ENCODE assay signal across 8 cellular contexts in the genomic region with DNA sequence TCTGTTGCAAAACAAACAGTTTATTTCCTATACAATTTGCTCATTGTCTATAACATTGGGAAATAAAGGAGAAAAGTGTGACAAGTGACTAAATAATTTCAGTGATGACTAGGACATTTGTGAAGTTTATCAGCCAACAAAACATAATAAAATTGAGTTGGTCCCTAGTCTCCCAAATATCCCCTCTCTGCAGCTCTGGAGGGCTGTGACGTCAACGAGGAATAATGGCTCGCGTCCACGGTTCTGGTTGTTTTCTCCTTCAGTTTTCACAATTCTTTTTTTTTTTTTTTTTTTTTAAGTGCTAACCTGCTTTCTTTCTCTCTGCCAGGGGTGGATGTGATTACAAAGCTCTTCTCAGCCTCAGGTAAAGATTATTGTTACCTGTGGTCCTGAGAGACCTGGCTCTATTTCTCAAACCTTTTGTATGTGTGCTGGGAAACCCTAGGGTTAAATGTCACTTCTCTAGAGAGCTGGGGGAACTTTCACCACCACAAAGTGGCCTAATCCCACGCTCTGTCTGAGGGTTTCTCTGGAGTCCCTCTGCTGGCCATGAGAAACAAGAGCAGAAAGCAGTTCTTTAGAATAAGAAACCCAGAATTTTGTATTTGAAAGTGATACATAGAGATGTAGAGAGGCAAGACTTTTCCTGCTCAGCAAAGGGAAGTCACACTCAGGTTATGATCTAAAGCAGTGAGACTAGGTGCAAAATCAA. TPM values are rescaled to one million over a fixed set of nuclear protein-coding genes. Genes with fewer than 3 reads are reported as not detected.
DNase-seq lines count a peak whose midpoint lies in the region; ATAC-seq, FAIRE-seq and TF ChIP-seq lines count a peak whose summit lies in the region.

No MANE protein-coding gene starts in this region.

- peak; percentile 68 for ATAC-seq in GM21529 (IDR thresholded peaks at IDR 0.05; ENCODE audit: unreplicated experiment)

- no peaks in the 10 kb centered on the region for H3K36me3 Mint-ChIP-seq in astrocyte (ENCODE audit: low read depth, unreplicated experiment)

- TF ChIP-seq CTCF in astrocyte (IDR thresholded peaks at IDR 0.05; ENCODE audit: insufficient read depth, low read depth, low read length) (peak; percentile 68), kidney epithelial cell (IDR thresholded peaks at IDR 0.05; ENCODE audit: insufficient read depth, low read length, poor library complexity, severe bottlenecking) (peak; percentile 76)

- H3K4me3 Mint-ChIP-seq in astrocyte (ENCODE audit: unreplicated experiment), result no peak overlapping the region

- H3K36me3 ChIP-seq in astrocyte (ENCODE audit: insufficient read depth, low read length), result no peaks in the 10 kb centered on the region
- no peaks in the 10 kb centered on the region for H3K36me3 ChIP-seq in kidney epithelial cell (ENCODE audit: control insufficient read depth, insufficient read depth, low read length)

- H3K79me2 ChIP-seq in astrocyte (ENCODE audit: insufficient read depth, low read length), result no peaks in the 10 kb centered on the region

- no peaks in the 10 kb centered on the region for H3K9me3 ChIP-seq in astrocyte (ENCODE audit: insufficient read depth, low read depth, low read length)

- no peaks in the 10 kb centered on the region for H3K9me3 Mint-ChIP-seq in astrocyte (ENCODE audit: unreplicated experiment)

- H3K9ac ChIP-seq in astrocyte (ENCODE audit: low read length), result no peak overlapping the region

- H3K4me2 ChIP-seq in astrocyte (ENCODE audit: low read length), result no peak overlapping the region

- H3K27ac ChIP-seq in astrocyte (ENCODE audit: low read depth, low read length), result no peak overlapping the region

- no peak for FAIRE-seq in astrocyte (lab: Jason Lieb, UNC)

- no peak overlapping the region for H2AFZ ChIP-seq in astrocyte (ENCODE audit: low read depth, low read length)

- DNase-seq in Caki2 (ENCODE audit: low read depth) (peak; percentile 47), NCI-H2171 (lab: John Stamatoyannopoulos, UW) (peak; percentile 26), astrocyte (ENCODE audit: low read depth) (peak; percentile 31), kidney epithelial cell (ENCODE audit: low read depth) (no peak), epidermal melanocyte (ENCODE audit: insufficient read length, low spot score) (no peak), cortex of kidney (lab: John Stamatoyannopoulos, UW) (no peak), NCI-H510A (lab: John Stamatoyannopoulos, UW) (no peak)

- H4K20me1 ChIP-seq in astrocyte (ENCODE audit: insufficient read depth, low read length), result no peaks in the 10 kb centered on the region

- in situ Hi-C loops in Caki2 (cut with HindIII; ENCODE audit: low pct_unique_long_range_greater_than_20kb, low sequenced_read_pairs), result no loop called here

- H3K27me3 ChIP-seq in astrocyte (ENCODE audit: insufficient read depth, low read length), result no peaks in the 10 kb centered on the region
- no peaks in the 10 kb centered on the region for H3K27me3 ChIP-seq in kidney epithelial cell (ENCODE audit: control insufficient read depth, insufficient read depth, low read length)

- H3K4me3 ChIP-seq in astrocyte (ENCODE audit: insufficient read depth, low read depth, low read length) (no peak overlapping the region), kidney epithelial cell (ENCODE audit: low read depth, low read length) (no peak overlapping the region)

- no peaks in the 10 kb centered on the region for H3K4me1 ChIP-seq in astrocyte (ENCODE audit: insufficient read depth, low read length)

- no peaks in the 10 kb centered on the region for H3K27me3 Mint-ChIP-seq in astrocyte (ENCODE audit: low read depth, unreplicated experiment)

- H3K4me1 Mint-ChIP-seq in astrocyte (ENCODE audit: low read depth, unreplicated experiment), result peaks cover 1% of the 10 kb centered on the region

- H3K27ac Mint-ChIP-seq in astrocyte (ENCODE audit: unreplicated experiment), result no peak overlapping the region

RNA-seq across cellular contexts. Expression of gene ANKRD55, which starts 36.2 kb away (rescaled TPM):
- 4.7 TPM in 1 of 2 replicates, not detected in the other for total RNA-seq in Caki2 (2014; rRNA removed; shearing (Covaris generic); ENCODE audit: low replicate concordance)
- total RNA-seq in astrocyte, result not detected in 2 replicates
- total RNA-seq in kidney epithelial cell, result not detected in 2 replicates

Comparison
In these comparisons a context has a peak if more than half of its experiments do, and no peak if none do; other contexts are left out.
1. DNase-seq: peak in Caki2 (single experiment), NCI-H2171 (single experiment) and astrocyte (single experiment); none in kidney epithelial cell (single experiment), epidermal melanocyte (single experiment), cortex of kidney (single experiment) and NCI-H510A (single experiment).